In the genomic region with DNA sequence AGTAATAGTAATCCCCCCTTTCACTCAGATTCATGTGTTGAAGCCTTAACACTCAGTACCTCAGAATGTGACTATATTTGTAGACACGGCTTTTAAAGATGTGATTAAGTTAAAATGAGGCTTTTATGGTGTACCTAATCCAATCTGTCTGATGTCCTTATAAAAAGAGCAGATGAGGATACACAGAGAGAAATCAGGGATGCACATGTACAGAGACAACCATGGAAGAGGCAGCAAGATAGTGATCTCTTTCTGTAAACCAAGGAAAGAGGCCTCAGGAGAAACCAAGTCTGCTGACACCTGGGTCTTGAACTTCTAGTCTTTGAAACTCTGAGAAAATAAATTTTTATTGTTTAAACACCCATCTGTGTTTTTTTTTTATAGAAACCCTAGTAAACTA, we compare ENCODE assay signal across 8 cellular contexts. TPM values are rescaled to one million over a fixed set of nuclear protein-coding genes. Genes with fewer than 3 reads are reported as not detected.
"Had no signal": no experiment of that assay in that cellular context is flagged by ENCODE, and none has a peak within 500 bp of the region (broad histone marks: within the 10 kb centered on the region; RNA-seq: fewer than 3 reads in every experiment).

No MANE protein-coding gene starts in this region.

- H3K36me3 ChIP-seq: HAP-1 had no signal

- H3K9ac ChIP-seq: GM23248 had no signal

- H2AFZ ChIP-seq: GM23248 had no signal

- DNase-seq: GM23248, GOT3, H7, HFFc6, IMR-90 had no signal

- H3K4me3 ChIP-seq: GM23248, HAP-1, K562 had no signal

- H3K27ac ChIP-seq: GM23248 had no signal

- H3K4me1 ChIP-seq: HAP-1 had no signal

RNA-seq across cellular contexts. Expression of gene ZNF365, which starts 44.0 kb away (rescaled TPM):
- total RNA-seq: H7, HT-29 had no signal
